Comparison of ENCODE assay signal across 8 cellular contexts in the genomic region with DNA sequence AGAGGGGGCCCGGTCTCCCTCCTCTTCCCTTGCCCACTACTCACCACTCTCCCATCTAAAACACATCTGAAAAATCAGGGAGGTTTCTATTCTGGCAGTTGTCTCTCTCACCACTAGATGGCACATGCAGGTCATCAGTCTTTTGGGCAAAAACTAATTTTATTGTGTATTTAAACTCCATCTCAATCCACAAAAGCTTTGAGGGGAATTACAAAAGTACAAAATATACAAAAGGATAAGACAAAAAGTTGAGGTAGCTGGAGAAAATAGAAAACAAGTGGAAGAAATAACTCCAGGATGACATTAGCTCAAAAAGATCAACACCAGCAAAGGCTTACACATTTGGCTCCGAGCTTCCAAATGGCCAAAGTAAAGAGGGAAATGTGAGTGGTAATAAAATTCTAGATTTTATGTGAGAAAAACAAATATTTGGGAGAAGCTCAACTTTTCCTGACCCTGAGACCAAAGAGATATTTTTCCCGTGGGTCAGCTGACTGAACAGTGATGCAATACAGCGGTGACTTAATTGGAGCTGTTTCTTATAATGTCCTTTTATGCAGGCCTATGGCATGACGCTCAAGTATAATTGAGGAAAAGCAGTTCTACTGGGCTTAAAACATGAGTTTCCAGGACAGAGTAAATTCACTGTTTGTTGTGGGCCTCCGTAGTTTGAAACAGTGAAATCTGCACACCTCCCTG.
A peak's percentile ranks its signal among the peaks of the same experiment; 100 is the strongest.
DNase-seq lines count a peak whose midpoint lies in the region; ATAC-seq, FAIRE-seq and TF ChIP-seq lines count a peak whose summit lies in the region.

No MANE protein-coding gene starts in this region.

- FAIRE-seq in small intestine (lab: Jason Lieb, UNC), result no peak

- H3K36me3 Mint-ChIP-seq in activated naive CD4-positive, alpha-beta T cell treated with anti-CD3 and anti-CD28 coated beads, Interleukin-2, amount 50 U/mL, for 24 hours, result no peaks in the 10 kb centered on the region

- peaks cover 2% of the 10 kb centered on the region for H3K27me3 Mint-ChIP-seq in activated naive CD4-positive, alpha-beta T cell treated with anti-CD3 and anti-CD28 coated beads, Interleukin-2, amount 50 U/mL, for 24 hours

- no peak overlapping the region for H3K27ac ChIP-seq in small intestine (ENCODE audit: low read depth in 1 of 2, low read length in 1 of 2)

- H3K4me1 Mint-ChIP-seq in activated naive CD4-positive, alpha-beta T cell treated with anti-CD3 and anti-CD28 coated beads, Interleukin-2, amount 50 U/mL, for 24 hours, result peaks cover 16% of the 10 kb centered on the region

- no peaks in the 10 kb centered on the region for H3K4me1 ChIP-seq in small intestine (ENCODE audit: control insufficient read depth in 2 of 2, insufficient read depth in 1 of 2, low read depth in 1 of 2, low read length in 1 of 2)

- no peak for ATAC-seq in GM19397 (IDR thresholded peaks at IDR 0.05; ENCODE audit: unreplicated experiment)
- no peak for ATAC-seq in HG02642 (IDR thresholded peaks at IDR 0.05; ENCODE audit: poor library complexity, unreplicated experiment)

- DNase-seq in activated naive CD4-positive, alpha-beta T cell (lab: John Stamatoyannopoulos, UW), result no peak
- DNase-seq in MV-4-11 (lab: John Stamatoyannopoulos, UW) (peak; percentile 31), SKM-1 (lab: John Stamatoyannopoulos, UW; ENCODE audit: unreplicated experiment) (peak; percentile 3), fibroblast of mammary gland (ENCODE audit: low read depth) (peak; percentile 49), small intestine (peak; percentile 24)

- TF ChIP-seq CTCF in fibroblast of mammary gland (conservative IDR thresholded peaks at IDR 0.05; ENCODE audit: control insufficient read depth, insufficient read depth, low read depth, low read length), result peak; percentile 82

- H3K4me3 Mint-ChIP-seq in activated naive CD4-positive, alpha-beta T cell treated with anti-CD3 and anti-CD28 coated beads, Interleukin-2, amount 50 U/mL, for 24 hours, result no peak overlapping the region

- peak overlapping the region; percentile 14 for H3K27ac Mint-ChIP-seq in activated naive CD4-positive, alpha-beta T cell treated with anti-CD3 and anti-CD28 coated beads, Interleukin-2, amount 50 U/mL, for 24 hours

- H3K4me3 ChIP-seq in fibroblast of mammary gland (ENCODE audit: control insufficient read depth, low read depth, low read length), result no peak overlapping the region
- H3K4me3 ChIP-seq in small intestine (ENCODE audit: low read depth in 1 of 2, low read length in 2 of 2), result no peak overlapping the region

- H3K27me3 ChIP-seq in small intestine (ENCODE audit: control insufficient read depth in 2 of 2, insufficient read depth in 2 of 2, low read length in 2 of 2), result no peaks in the 10 kb centered on the region

- 74 to 77% (median 77%) methylated on average over 6 of the region's 6 CpGs for WGBS in small intestine, 3 donors

- H3K9me3 ChIP-seq in small intestine (ENCODE audit: control insufficient read depth, low read depth), result no peaks in the 10 kb centered on the region

- no peaks in the 10 kb centered on the region for H3K36me3 ChIP-seq in small intestine (ENCODE audit: control insufficient read depth in 2 of 2, insufficient read depth in 2 of 2, low read length in 2 of 2)

- no peaks in the 10 kb centered on the region for H3K9me3 Mint-ChIP-seq in activated naive CD4-positive, alpha-beta T cell treated with anti-CD3 and anti-CD28 coated beads, Interleukin-2, amount 50 U/mL, for 24 hours

Comparison
In these comparisons a context has a peak if more than half of its experiments do, and no peak if none do; other contexts are left out.
1. DNase-seq: peak in MV-4-11 (single experiment), SKM-1 (single experiment), fibroblast of mammary gland (single experiment) and small intestine (single experiment); none in activated naive CD4-positive, alpha-beta T cell (0 of 4).